ENCODE assay signal across 22 cellular contexts in genomic region chr5:72009280-72009679, GRCh38.
"Had no signal": no experiment of that assay in that cellular context is flagged by ENCODE, and none has a peak within 500 bp of the region (broad histone marks: within the 10 kb centered on the region; RNA-seq: fewer than 3 reads in every experiment).

No MANE protein-coding gene starts in this region.

- DNase-seq: activated B cell treated with CpG ODN at 0.5 μM for 24 hours; activated CD4-positive, alpha-beta T cell treated with anti-CD3 and anti-CD28 coated beads for 48 hours; activated CD8-positive, alpha-beta memory T cell treated with anti-CD3 and anti-CD28 coated beads, Interleukin-2, amount 50 U/mL, for 48 hours; activated gamma-delta T cell treated with Interleukin-2 at 50 U/mL for 16 hours; activated T-cell treated with anti-CD3 and anti-CD28 coated beads, Interleukin-2, amount 50 U/mL, for 72 hours; amygdala; cerebellar nuclear complex; effector memory CD8-positive, alpha-beta T cell; heart right ventricle; islet precursor cell; naive thymus-derived CD4-positive, alpha-beta T cell; occipital lobe; right cardiac atrium; stimulated activated naive CD8-positive, alpha-beta T cell treated with anti-CD3 and anti-CD28 coated beads, Interleukin-15, Interleukin-2, amounts not matched to agents 100 U/mL and 50 U/mL, for 24 hours; T-helper 17 cell had no signal

- H3K4me3 Mint-ChIP-seq: activated B cell treated with CpG ODN at 0.5 μM for 24 hours; activated naive CD8-positive, alpha-beta T cell; activated T-cell treated with anti-CD3 and anti-CD28 coated beads, Interleukin-2, amount 50 U/mL, for 72 hours; dendritic cell treated with granulocyte-macrophage colony-stimulating factor and Interleukin-4, amounts not matched to agents 40 ng/mL and 50 ng/mL, for 4 days; effector memory CD8-positive, alpha-beta T cell; naive thymus-derived CD4-positive, alpha-beta T cell; T-helper 17 cell; type B pancreatic cell had no signal

- H3K36me3 ChIP-seq: breast epithelium, gastroesophageal sphincter, heart right ventricle, suprapubic skin had no signal

- H3K27ac ChIP-seq: breast epithelium, gastroesophageal sphincter, heart right ventricle, suprapubic skin had no signal

- H3K27me3 ChIP-seq: breast epithelium, gastroesophageal sphincter, heart right ventricle, suprapubic skin had no signal

- H3K9me3 ChIP-seq: breast epithelium, gastroesophageal sphincter, heart right ventricle, suprapubic skin had no signal

- H3K27me3 Mint-ChIP-seq: progenitor cell of endocrine pancreas had no signal

- H3K4me1 ChIP-seq: breast epithelium, heart right ventricle had no signal

- H3K36me3 Mint-ChIP-seq: activated naive CD8-positive, alpha-beta T cell; naive thymus-derived CD4-positive, alpha-beta T cell; type B pancreatic cell had no signal

- H3K4me1 Mint-ChIP-seq: activated B cell treated with CpG ODN at 0.5 μM for 24 hours; naive thymus-derived CD4-positive, alpha-beta T cell had no signal

- H3K4me3 ChIP-seq: breast epithelium, gastroesophageal sphincter, heart right ventricle, suprapubic skin had no signal

- H3K27ac Mint-ChIP-seq: activated B cell treated with CpG ODN at 0.5 μM for 24 hours; activated naive CD8-positive, alpha-beta T cell; activated T-cell treated with anti-CD3 and anti-CD28 coated beads, Interleukin-2, amount 50 U/mL, for 72 hours; dendritic cell treated with granulocyte-macrophage colony-stimulating factor and Interleukin-4, amounts not matched to agents 40 ng/mL and 50 ng/mL, for 4 days; effector memory CD8-positive, alpha-beta T cell; naive thymus-derived CD4-positive, alpha-beta T cell; progenitor cell of endocrine pancreas; T-helper 17 cell; type B pancreatic cell had no signal

- H3K9me3 Mint-ChIP-seq: activated B cell treated with CpG ODN at 0.5 μM for 24 hours; activated T-cell treated with anti-CD3 and anti-CD28 coated beads, Interleukin-2, amount 50 U/mL, for 72 hours; dendritic cell treated with granulocyte-macrophage colony-stimulating factor and Interleukin-4, amounts not matched to agents 40 ng/mL and 50 ng/mL, for 4 days; effector memory CD8-positive, alpha-beta T cell; naive thymus-derived CD4-positive, alpha-beta T cell; type B pancreatic cell had no signal
